In the genomic region with DNA sequence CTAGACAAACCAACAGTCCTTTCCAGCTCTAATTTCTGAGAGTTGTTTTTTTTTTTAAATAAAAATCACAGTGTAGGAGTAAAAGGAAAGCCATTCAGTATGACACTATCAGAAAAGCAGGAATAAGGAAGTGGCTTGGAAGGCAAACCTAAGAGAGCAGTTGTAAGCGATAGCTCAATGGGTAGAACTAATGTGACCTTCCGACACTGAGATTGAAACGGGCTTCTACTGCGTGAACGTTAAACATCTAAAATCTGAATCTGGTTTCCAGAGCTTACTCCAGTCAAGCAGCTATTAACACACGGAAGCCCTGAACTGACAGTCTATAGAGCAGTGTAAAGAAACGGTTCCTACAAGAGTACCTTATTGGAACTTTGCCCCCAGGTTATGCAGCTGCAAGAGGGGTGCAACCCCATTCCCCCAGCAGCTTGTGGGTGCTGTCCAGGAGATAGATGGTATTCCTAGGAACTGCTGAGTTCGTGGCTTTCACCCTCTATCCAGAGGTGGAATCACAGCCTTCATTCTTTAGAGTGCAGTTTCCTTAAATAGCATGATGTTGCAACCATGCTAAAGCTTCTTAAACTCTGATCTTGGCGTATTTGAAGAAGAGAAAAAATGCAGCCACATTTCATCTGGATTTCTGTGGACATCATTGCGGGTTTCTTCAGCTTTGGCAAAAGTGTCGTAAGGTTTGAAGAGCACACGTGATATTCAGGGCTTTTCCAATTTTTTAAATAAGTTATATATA, we compare ENCODE assay signal across 8 cellular contexts. TPM values are rescaled to one million over a fixed set of nuclear protein-coding genes. Genes with fewer than 3 reads are reported as not detected.
DNase-seq lines count a peak whose midpoint lies in the region; ATAC-seq, FAIRE-seq and TF ChIP-seq lines count a peak whose summit lies in the region.

No MANE protein-coding gene starts in this region.

- H3K27ac ChIP-seq in 22Rv1 (peak overlapping the region; percentile 100), OCI-LY7 (ENCODE audit: low read depth, low read length, poor library complexity, severe bottlenecking) (peak overlapping the region; percentile 80), caudate nucleus (ENCODE audit: low read depth, low read length) (peak overlapping the region; percentile 99), muscle layer of duodenum (ENCODE audit: low read length) (peak overlapping the region; percentile 99)

- H3K9me2 ChIP-seq in OCI-LY7 (ENCODE audit: insufficient read depth, low read length) = no peaks in the 10 kb centered on the region

- no peaks in the 10 kb centered on the region for H4K20me1 ChIP-seq in OCI-LY7 (ENCODE audit: insufficient read depth, low read length)

- H3K4me1 ChIP-seq in OCI-LY7 (ENCODE audit: insufficient read depth, low read length, poor library complexity, severe bottlenecking) (peaks cover 52% of the 10 kb centered on the region), muscle layer of duodenum (ENCODE audit: control insufficient read depth in 1 of 2, insufficient read depth in 2 of 2, low read length in 2 of 2) (peaks cover 26 to 40% of the 10 kb centered on the region in 2 donors)

- H3K9me3 ChIP-seq in OCI-LY7 (ENCODE audit: low read length) = no peaks in the 10 kb centered on the region
- no peaks in the 10 kb centered on the region for H3K9me3 ChIP-seq in muscle layer of duodenum (ENCODE audit: control insufficient read depth in 1 of 2, low read length in 2 of 2)

- CTCF ChIA-PET in OCI-LY7 (lab: Charles Lee; ENCODE audit: unreplicated experiment) = interaction anchor here (0.7 to 1.8 kb wide), 6 partner anchors 9 to 363 kb away, joined by 3 to 6 read pairs (median 4); no protein-coding TSS in a partner anchor

- ATAC-seq in HG03354 (IDR thresholded peaks at IDR 0.05; ENCODE audit: poor library complexity, severe bottlenecking, unreplicated experiment) (no peak), HG03280 (IDR thresholded peaks at IDR 0.05; ENCODE audit: unreplicated experiment) (no peak)

- POLR2A ChIA-PET in OCI-LY7 (lab: Charles Lee) = interaction anchor here (0.6 to 5.8 kb wide), 32 partner anchors 8 to 470 kb away, joined by 3 to 50 read pairs (median 5); no protein-coding TSS in a partner anchor

- no peaks in the 10 kb centered on the region for H3K27me3 ChIP-seq in muscle layer of duodenum (ENCODE audit: low read depth, low read length)

- intact Hi-C loops in OCI-LY7 (cut with micrococcal nuclease; ENCODE audit: unreplicated experiment) = loop anchor here (2.0 to 10.0 kb wide), 4 partner anchors 111 to 364 kb away; a partner anchor contains a TSS

- DNase-seq in GM12891 (ENCODE audit: insufficient read length, low spot score) (no peak), OCI-LY7 (ENCODE audit: low spot score) (peak; percentile 33), caudate nucleus (lab: John Stamatoyannopoulos, UW) (peak in 10 of 61 donors; percentile 13 to 60 (median 36)), UCSD-AML1 (lab: John Stamatoyannopoulos, UW; ENCODE audit: unreplicated experiment) (no peak)

- no peak for TF ChIP-seq CTCF in 22Rv1 (IDR thresholded peaks at IDR 0.05)
- no peak for TF ChIP-seq CTCF in OCI-LY7 (conservative IDR thresholded peaks at IDR 0.05; ENCODE audit: low read length)

- H3K4me3 ChIP-seq in OCI-LY7 (ENCODE audit: low read depth, low read length, poor library complexity, severe bottlenecking) (peak overlapping the region; percentile 70), muscle layer of duodenum (ENCODE audit: low read depth in 1 of 2, low read length in 2 of 2) (peak overlapping the region; percentile 56 to 65)

- H3K4me2 ChIP-seq in OCI-LY7 (ENCODE audit: low read length) = peak overlapping the region; percentile 99

- H2AFZ ChIP-seq in OCI-LY7 (ENCODE audit: low read length) = peak overlapping the region; percentile 83

- no peak for TF ChIP-seq POLR2A in GM12891 (IDR thresholded peaks at IDR 0.05; ENCODE audit: low read depth, low read length)

- FAIRE-seq in GM12891 (lab: Jason Lieb, UNC) = peak; percentile 52

- no peaks in the 10 kb centered on the region for H3K36me3 ChIP-seq in OCI-LY7 (ENCODE audit: insufficient read depth, low read length)
- H3K36me3 ChIP-seq in muscle layer of duodenum (ENCODE audit: control insufficient read depth in 1 of 2, insufficient read depth in 2 of 2, low read length in 2 of 2) = peaks cover 0 to 12% of the 10 kb centered on the region in 2 donors

- BruUV-seq in OCI-LY7 (replicated peaks; lab: Mats Ljungman, UMichigan) = no TSS peak

- no peaks in the 10 kb centered on the region for H3K79me2 ChIP-seq in OCI-LY7 (ENCODE audit: insufficient read depth, low read depth, low read length)

TF ChIP-seq in GM12891, 5 proteins besides CTCF, POLR2A, EP300 and RAD21:
- TF ChIP-seq SPI1 (IDR thresholded peaks at IDR 0.05; ENCODE audit: low read depth, low read length) = peak; percentile 77
- TF ChIP-seq POU2F2 (IDR thresholded peaks at IDR 0.05; ENCODE audit: low read depth, low read length) = no peak

RNA-seq across cellular contexts. Expression of a gene that starts 3.3 kb away (rescaled TPM):
- 99.5 TPM for polyA plus RNA-seq in GM12891 (2012; ENCODE audit: low read depth, missing spikeins)
- total RNA-seq in OCI-LY7 (2014; rRNA removed; shearing (Covaris generic)) = 30.2 and 40.6 TPM in 2 replicates
- total RNA-seq in OCI-LY7 (2022) = 64.6 and 65.9 TPM in 2 replicates
